ENCODE assay signal across 1 cellular context in the genomic region with DNA sequence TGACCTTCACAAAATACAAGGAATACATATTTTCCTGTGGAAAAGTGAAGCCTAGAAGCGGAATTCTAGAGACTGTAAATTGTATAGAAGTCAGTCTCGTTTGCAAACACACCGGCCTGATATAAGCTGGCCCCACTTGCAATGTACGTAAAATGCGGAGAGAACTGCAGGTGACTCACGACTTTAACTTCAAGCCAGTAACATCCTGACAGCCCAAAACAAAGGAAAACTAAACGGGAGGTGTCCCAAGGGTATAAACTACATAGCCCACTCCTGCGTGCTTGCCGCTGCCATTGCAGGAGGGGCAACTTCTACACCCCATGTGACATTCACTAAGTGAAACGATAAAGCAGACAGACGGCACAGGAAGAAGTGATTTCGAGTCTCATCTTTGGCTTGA.
TF ChIP-seq lines count a peak whose summit lies in the region.

No MANE protein-coding gene starts in this region.

TF ChIP-seq in A549, 52 proteins besides CTCF, POLR2A, EP300 and RAD21 (continued from another document):
- TF ChIP-seq, protein P1, sequence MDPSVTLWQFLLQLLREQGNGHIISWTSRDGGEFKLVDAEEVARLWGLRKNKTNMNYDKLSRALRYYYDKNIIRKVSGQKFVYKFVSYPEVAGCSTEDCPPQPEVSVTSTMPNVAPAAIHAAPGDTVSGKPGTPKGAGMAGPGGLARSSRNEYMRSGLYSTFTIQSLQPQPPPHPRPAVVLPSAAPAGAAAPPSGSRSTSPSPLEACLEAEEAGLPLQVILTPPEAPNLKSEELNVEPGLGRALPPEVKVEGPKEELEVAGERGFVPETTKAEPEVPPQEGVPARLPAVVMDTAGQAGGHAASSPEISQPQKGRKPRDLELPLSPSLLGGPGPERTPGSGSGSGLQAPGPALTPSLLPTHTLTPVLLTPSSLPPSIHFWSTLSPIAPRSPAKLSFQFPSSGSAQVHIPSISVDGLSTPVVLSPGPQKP (IDR thresholded peaks at IDR 0.05; ENCODE audit: low read depth, low read length), result no peak
- TF ChIP-seq HOXA7 (CRISPR knock-in tag; IDR thresholded peaks at IDR 0.05), result no peak
- TF ChIP-seq PHF8 (IDR thresholded peaks at IDR 0.05; ENCODE audit: borderline replicate concordance, low read depth), result no peak
TF ChIP-seq in A549: peak in this region for 0.
